ENCODE assay signal across 9 cellular contexts in the genomic region with DNA sequence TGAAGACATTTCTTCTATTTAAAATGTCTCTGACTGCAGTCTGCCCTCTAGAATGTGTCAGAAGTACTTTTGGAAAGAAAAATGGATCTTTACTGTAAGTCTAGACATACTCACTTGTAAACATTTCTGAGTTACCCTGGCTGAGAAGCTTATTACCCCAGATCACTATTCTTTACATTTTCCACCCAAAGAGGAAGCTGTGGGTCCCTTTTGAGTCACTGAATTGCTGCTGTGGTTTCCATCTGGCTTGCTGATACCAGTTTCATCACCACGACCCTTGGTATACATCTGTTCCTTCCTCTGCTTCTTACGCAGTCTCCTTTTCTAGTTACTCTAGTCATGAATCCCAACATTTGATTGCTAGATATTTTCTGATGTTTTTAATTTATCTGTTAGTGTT. TPM values are rescaled to one million over a fixed set of nuclear protein-coding genes. Genes with fewer than 3 reads are reported as not detected.
DNase-seq lines count a peak whose midpoint lies in the region; ATAC-seq, FAIRE-seq and TF ChIP-seq lines count a peak whose summit lies in the region.
"Had no signal": no experiment of that assay in that cellular context is flagged by ENCODE, and none has a peak within 500 bp of the region (broad histone marks: within the 10 kb centered on the region; RNA-seq: fewer than 3 reads in every experiment).

No MANE protein-coding gene starts in this region.

- POLR2A ChIA-PET in activated B cell treated with CpG ODN at 0.5 μM for 24 hours (lab: Charles Lee), result no interaction called here

- in situ Hi-C loops in transverse colon (cut with MboI; ENCODE audit: low pct_ligation_motif_present in 1 of 4, low pct_unique_long_range_greater_than_20kb in 1 of 4, low sequenced_read_pairs in 3 of 4), result no loop called here

- TF ChIP-seq POLR2A in transverse colon (IDR thresholded peaks at IDR 0.05), result no peak

- H3K4me1 Mint-ChIP-seq in activated B cell treated with CpG ODN at 0.5 μM for 24 hours, result peaks cover 11% of the 10 kb centered on the region
- peaks cover 9 to 13% of the 10 kb centered on the region in 2 donors for H3K4me1 Mint-ChIP-seq in natural killer cell

- peak; percentile 95 for ATAC-seq in HG03135 (IDR thresholded peaks at IDR 0.05; ENCODE audit: unreplicated experiment)
- peak; percentile 88 for ATAC-seq in activated B cell treated with CpG ODN at 0.5 μM for 24 hours (ENCODE audit: low read depth)
- peak; percentile 66 to 74 (median 70) for ATAC-seq in natural killer cell

- H3K27ac ChIP-seq in transverse colon, result no peak overlapping the region

- no peak overlapping the region for H3K4me3 ChIP-seq in transverse colon

- no peaks in the 10 kb centered on the region for H3K9me3 ChIP-seq in transverse colon

- no peaks in the 10 kb centered on the region for H3K4me1 ChIP-seq in transverse colon

- CTCF ChIA-PET in activated B cell treated with CpG ODN at 0.5 μM for 24 hours (lab: Charles Lee), result no interaction called here

- DNase-seq in Ammon's horn (ENCODE audit: low spot score), result peak; percentile 56
- peak; percentile 44 for DNase-seq in GM19239 (ENCODE audit: insufficient read length, low spot score)
- DNase-seq in activated B cell treated with CpG ODN at 0.5 μM for 24 hours, result no peak
- DNase-seq in natural killer cell, result no peak
- DNase-seq in SHP77 treated with DMSO at 0.1 percent for 48 hours (lab: John Stamatoyannopoulos, UW), result no peak
- no peak for DNase-seq in transverse colon
- DNase-seq in middle frontal gyrus (ENCODE audit: extremely low spot score, low spot score), result no peak

- WGBS in transverse colon (ENCODE audit: low coverage in 1 of 2), 2 donors, result 52 to 62% methylated on average over 1 of the region's 2 CpGs

- FAIRE-seq in GM19239 (lab: Jason Lieb, UNC), result peak; percentile 96

- TF ChIP-seq CTCF in activated B cell treated with CpG ODN at 0.5 μM for 24 hours (IDR thresholded peaks at IDR 0.05) (no peak), natural killer cell (IDR thresholded peaks at IDR 0.05) (no peak), transverse colon (IDR thresholded peaks at IDR 0.05) (no peak)

- no peak overlapping the region for H3K27ac Mint-ChIP-seq in activated B cell treated with CpG ODN at 0.5 μM for 24 hours
- peak overlapping the region in 1 of 2 donors; percentile 53 for H3K27ac Mint-ChIP-seq in natural killer cell

- no peaks in the 10 kb centered on the region for H3K36me3 ChIP-seq in transverse colon

- H3K4me3 Mint-ChIP-seq in activated B cell treated with CpG ODN at 0.5 μM for 24 hours, result no peak overlapping the region
- no peak overlapping the region for H3K4me3 Mint-ChIP-seq in natural killer cell

- H3K27me3 Mint-ChIP-seq in activated B cell treated with CpG ODN at 0.5 μM for 24 hours, result peaks cover 39% of the 10 kb centered on the region
- peaks cover 12 to 16% of the 10 kb centered on the region in 2 donors for H3K27me3 Mint-ChIP-seq in natural killer cell (ENCODE audit: low read depth in 2 of 2)

- H3K9me3 Mint-ChIP-seq in activated B cell treated with CpG ODN at 0.5 μM for 24 hours (peaks cover 2% of the 10 kb centered on the region), natural killer cell (no peaks in the 10 kb centered on the region)

- intact Hi-C loops in activated B cell treated with CpG ODN at 0.5 μM for 24 hours (cut with micrococcal nuclease), result no loop called here
- intact Hi-C loops in natural killer cell (cut with micrococcal nuclease), result no loop called here
- intact Hi-C loops in transverse colon (cut with DNase I; ENCODE audit: low total_unique reads), result no loop called here

- no peaks in the 10 kb centered on the region for H3K27me3 ChIP-seq in transverse colon

- no peak for TF ChIP-seq EP300 in transverse colon (IDR thresholded peaks at IDR 0.05; ENCODE audit: low read depth)

- H3K36me3 Mint-ChIP-seq in activated B cell treated with CpG ODN at 0.5 μM for 24 hours (ENCODE audit: low read depth) (no peaks in the 10 kb centered on the region), natural killer cell (no peaks in the 10 kb centered on the region)

RNA-seq across cellular contexts. Expression of a gene that starts 20.2 kb away (rescaled TPM):
- total RNA-seq in activated B cell treated with CpG ODN at 0.5 μM for 24 hours (not detected in 2 replicates), natural killer cell (1 to 10 TPM in 1 of 3 donors, under 1 TPM in 1, not detected in 1; 0.50 to 1.7 TPM), transverse colon (not detected)
- total RNA-seq: T-helper 2 cell treated with Interferon-gamma antibody and Interleukin-4, amounts not matched to agents 100 ng/mL and 5 ng/mL, for 36 hours had no signal

RNA-seq across cellular contexts. Expression of a gene that starts 37.3 kb away (rescaled TPM):
- total RNA-seq in activated B cell treated with CpG ODN at 0.5 μM for 24 hours (not detected in 2 replicates), natural killer cell (not detected), transverse colon (not detected)

RNA-seq across cellular contexts. Expression of a gene that starts 47.6 kb away (rescaled TPM):
- total RNA-seq in activated B cell treated with CpG ODN at 0.5 μM for 24 hours (0.71 TPM in 1 of 2 replicates, not detected in the other), natural killer cell (1 to 10 TPM in 2 of 3 donors, not detected in 1; 3.3 to 9.1 TPM), transverse colon (1 to 10 TPM in 1 of 4 donors, under 1 TPM in 1, not detected in 2; 0.96 to 5.4 TPM)
- total RNA-seq: T-helper 2 cell treated with Interferon-gamma antibody and Interleukin-4, amounts not matched to agents 100 ng/mL and 5 ng/mL, for 36 hours had no signal

Comparison
In these comparisons a context has a peak if more than half of its experiments do, and no peak if none do; other contexts are left out.
1. DNase-seq: peak in Ammon's horn (single experiment) and GM19239 (single experiment); none in activated B cell treated with CpG ODN at 0.5 μM for 24 hours (single experiment), natural killer cell (single experiment), SHP77 treated with DMSO at 0.1 percent for 48 hours (single experiment), transverse colon (single experiment) and middle frontal gyrus (single experiment).
2. Peak in every context shown above with its lines, with median percentiles within 50 percentile points of each other: ATAC-seq.